ENCODE assay signal across 10 cellular contexts in the genomic region with DNA sequence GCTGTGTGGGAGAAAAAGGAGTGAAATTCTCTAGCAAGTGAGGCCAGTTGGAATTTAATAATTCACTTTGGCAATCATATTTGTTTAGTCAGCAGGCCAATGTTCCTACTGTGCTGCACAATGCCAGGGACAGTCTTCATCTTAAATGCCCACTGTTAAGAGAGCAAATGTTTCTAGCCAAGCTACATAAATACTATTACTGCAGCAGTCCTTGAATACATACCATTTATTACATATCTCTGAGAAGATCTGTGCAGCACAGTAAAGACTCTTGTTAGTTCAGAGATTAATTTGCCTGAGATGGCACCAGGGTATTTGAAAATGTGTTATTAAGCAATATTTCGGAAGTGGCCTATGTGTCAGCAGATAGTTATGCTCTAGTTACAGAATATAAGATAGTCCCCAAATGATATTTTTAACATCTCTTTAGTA.
DNase-seq lines count a peak whose midpoint lies in the region; ATAC-seq and TF ChIP-seq lines count a peak whose summit lies in the region.
"Had no signal": no experiment of that assay in that cellular context is flagged by ENCODE, and none has a peak within 500 bp of the region (broad histone marks: within the 10 kb centered on the region; RNA-seq: fewer than 3 reads in every experiment).

No MANE protein-coding gene starts in this region.

- no peak for TF ChIP-seq POLR2A in suprapubic skin (IDR thresholded peaks at IDR 0.05)

- H3K27me3 ChIP-seq in adipocyte (replicated peaks; ENCODE audit: control insufficient read depth, insufficient read depth, low read length): no peaks in the 10 kb centered on the region
- H3K27me3 ChIP-seq in heart right ventricle: no peaks in the 10 kb centered on the region
- no peaks in the 10 kb centered on the region for H3K27me3 ChIP-seq in suprapubic skin

- DNase-seq in LNCaP clone FGC (ENCODE audit: low read depth) (peak; percentile 74), adipocyte (ENCODE audit: low read depth) (peak; percentile 63), heart right ventricle (no peak), suprapubic skin (ENCODE audit: low spot score in 2 of 2) (no peak), NCI-H1092 treated with DMSO at 0.1 percent for 48 hours (lab: John Stamatoyannopoulos, UW) (no peak)
- DNase-seq: NCI-H1105 treated with DMSO at 0.1 percent for 48 hours; stimulated activated CD4-positive, alpha-beta T cell treated with anti-CD3 and anti-CD28 coated beads, Interleukin-15, amount 100 ng/mL, for 24 hours had no signal

- H3K9ac ChIP-seq in adipocyte (ENCODE audit: low read length): peak overlapping the region; percentile 59

- H3K4me3 ChIP-seq in LNCaP clone FGC (ENCODE audit: low read depth, low read length) (no peak overlapping the region), adipocyte (ENCODE audit: low read length) (peak overlapping the region; percentile 64), heart right ventricle (no peak overlapping the region), suprapubic skin (no peak overlapping the region)
- H3K4me3 ChIP-seq: coronary artery had no signal

- WGBS in heart right ventricle, 2 donors: 42 to 45% methylated on average over 1 of the region's 1 CpG
- 41% methylated on average over 1 of the region's 1 CpG for WGBS in suprapubic skin

- H3K27ac ChIP-seq in heart right ventricle (peak overlapping the region in 9 of 10 donors; percentile 31 to 80 (median 57)), suprapubic skin (peak overlapping the region; percentile 51)

- peaks cover 41% of the 10 kb centered on the region for H3K4me1 ChIP-seq in adipocyte (ENCODE audit: control insufficient read depth, insufficient read depth, low read length)
- peaks cover 15 to 81% (median 61%) of the 10 kb centered on the region in 9 donors for H3K4me1 ChIP-seq in heart right ventricle
- peaks cover 37% of the 10 kb centered on the region for H3K4me1 ChIP-seq in suprapubic skin

- intact Hi-C loops in heart right ventricle (cut with DNase I): loop anchor here in 1 of 10 donors (5.0 kb wide), 1 partner anchor 88 kb away; no protein-coding TSS in a partner anchor

- H3K36me3 ChIP-seq in adipocyte (ENCODE audit: control insufficient read depth, insufficient read depth, low read length, severe bottlenecking): peaks cover 15% of the 10 kb centered on the region
- peaks cover 0 to 22% (median 0%) of the 10 kb centered on the region in 9 donors for H3K36me3 ChIP-seq in heart right ventricle
- H3K36me3 ChIP-seq in suprapubic skin: no peaks in the 10 kb centered on the region

- TF ChIP-seq CTCF in LNCaP clone FGC (IDR thresholded peaks at IDR 0.05; ENCODE audit: control insufficient read depth, extremely low read depth, insufficient read depth): no peak
- no peak for TF ChIP-seq CTCF in heart right ventricle (IDR thresholded peaks at IDR 0.05)
- TF ChIP-seq CTCF in suprapubic skin (IDR thresholded peaks at IDR 0.05): no peak

- H3K9me3 ChIP-seq in adipocyte (ENCODE audit: control insufficient read depth, low read length) (no peaks in the 10 kb centered on the region), heart right ventricle (no peaks in the 10 kb centered on the region), suprapubic skin (no peaks in the 10 kb centered on the region)

- ATAC-seq in heart right ventricle (peak in 7 of 8 donors; percentile 24 to 65 (median 50)), GM21381 (IDR thresholded peaks at IDR 0.05; ENCODE audit: unreplicated experiment) (no peak), HG02981 (IDR thresholded peaks at IDR 0.05; ENCODE audit: unreplicated experiment) (no peak)

- no peak for TF ChIP-seq EP300 in suprapubic skin (IDR thresholded peaks at IDR 0.05)

Comparison
In these comparisons a context has a peak if more than half of its experiments do, and no peak if none do; other contexts are left out.
1. DNase-seq: peak in LNCaP clone FGC (single experiment) and adipocyte (single experiment); none in heart right ventricle (0 of 2), suprapubic skin (0 of 2) and NCI-H1092 treated with DMSO at 0.1 percent for 48 hours (single experiment).
2. ATAC-seq: peak in heart right ventricle (7 of 8); none in GM21381 (single experiment) and HG02981 (single experiment).